In genomic region chr16:81321039-81321438, GRCh38 we compare ENCODE assay signal across 21 cellular contexts.
"Had no signal": no experiment of that assay in that cellular context is flagged by ENCODE, and none has a peak within 500 bp of the region (broad histone marks: within the 10 kb centered on the region; RNA-seq: fewer than 3 reads in every experiment).

No MANE protein-coding gene starts in this region.

- H3K9me3 Mint-ChIP-seq: naive thymus-derived CD8-positive, alpha-beta T cell; stimulated activated memory B cell treated with anti-CD40 and anti-IgM and Interleukin-4, amounts not matched to agents 10 μg/mL and 1 μg/mL and 100 μg/mL, for 72 hours had no signal

- H3K36me3 ChIP-seq: gastroesophageal sphincter, ovary, right lobe of liver, thoracic aorta, upper lobe of right lung had no signal

- H3K27ac Mint-ChIP-seq: stimulated activated memory B cell treated with anti-CD40 and anti-IgM and Interleukin-4, amounts not matched to agents 10 μg/mL and 1 μg/mL and 100 μg/mL, for 72 hours had no signal

- DNase-seq: activated CD4-positive, alpha-beta T cell treated with anti-CD3 and anti-CD28 coated beads, Interleukin-2, amount 50 U/mL, for 1 hour; activated CD4-positive, CD25-positive, alpha-beta regulatory T cell; activated CD8-positive, alpha-beta memory T cell treated with anti-CD3 and anti-CD28 coated beads for 24 hours; activated CD8-positive, alpha-beta memory T cell treated with anti-CD3 and anti-CD28 coated beads, Interleukin-2, amount 50 U/mL, for 48 hours; activated gamma-delta T cell treated with Interleukin-2 at 50 U/mL for 16 hours; amygdala; brain microvascular endothelial cell; effector CD4-positive, alpha-beta T cell; left cardiac atrium; mesendoderm; naive thymus-derived CD8-positive, alpha-beta T cell; ovary; psoas muscle; right lobe of liver; stimulated activated CD4-positive, alpha-beta T cell treated with anti-CD3 and anti-CD28 coated beads, Interleukin-4, amount 100 ng/mL, for 24 hours; T1000; upper lobe of right lung had no signal

- H3K9me3 ChIP-seq: gastroesophageal sphincter, ovary, psoas muscle, right lobe of liver, thoracic aorta, upper lobe of right lung had no signal

- H3K4me3 Mint-ChIP-seq: activated naive CD8-positive, alpha-beta T cell; naive thymus-derived CD8-positive, alpha-beta T cell; stimulated activated memory B cell treated with anti-CD40 and anti-IgM and Interleukin-4, amounts not matched to agents 10 μg/mL and 1 μg/mL and 100 μg/mL, for 72 hours had no signal

- H3K4me3 ChIP-seq: gastroesophageal sphincter, ovary, psoas muscle, right lobe of liver, thoracic aorta, upper lobe of right lung had no signal

- ATAC-seq: gastroesophageal sphincter; left cardiac atrium; naive thymus-derived CD8-positive, alpha-beta T cell; psoas muscle; right lobe of liver; stimulated activated memory B cell treated with anti-CD40 and anti-IgM and Interleukin-4, amounts not matched to agents 10 μg/mL and 1 μg/mL and 100 μg/mL, for 72 hours; upper lobe of right lung had no signal

- H3K27ac ChIP-seq: brain microvascular endothelial cell, gastroesophageal sphincter, ovary, psoas muscle, right lobe of liver, thoracic aorta, upper lobe of right lung had no signal

- H3K27me3 Mint-ChIP-seq: activated naive CD8-positive, alpha-beta T cell; naive thymus-derived CD8-positive, alpha-beta T cell; stimulated activated memory B cell treated with anti-CD40 and anti-IgM and Interleukin-4, amounts not matched to agents 10 μg/mL and 1 μg/mL and 100 μg/mL, for 72 hours had no signal

- H3K27me3 ChIP-seq: brain microvascular endothelial cell, gastroesophageal sphincter, ovary, right lobe of liver, upper lobe of right lung had no signal
